Comparison of ENCODE assay signal across 8 cellular contexts in the genomic region with DNA sequence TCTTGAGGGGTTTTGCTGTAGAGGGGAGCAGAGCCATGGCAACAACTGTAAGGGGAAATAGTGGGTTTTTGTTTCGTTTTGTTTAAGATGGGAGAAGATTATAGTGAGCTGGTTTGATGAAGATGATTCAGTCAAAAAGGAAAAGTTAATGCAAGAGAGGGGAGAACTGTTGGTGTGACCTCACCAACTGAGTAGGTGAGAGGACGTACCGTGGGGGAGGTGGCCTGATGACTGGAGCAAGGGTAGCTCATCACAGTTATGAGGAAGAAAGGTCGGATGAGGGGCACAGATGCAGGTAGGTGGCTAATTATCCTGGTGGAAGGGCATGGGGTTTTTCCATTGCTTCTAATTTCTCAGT. TPM values are rescaled to one million over a fixed set of nuclear protein-coding genes. Genes with fewer than 3 reads are reported as not detected.
DNase-seq lines count a peak whose midpoint lies in the region; ATAC-seq and TF ChIP-seq lines count a peak whose summit lies in the region.

No MANE protein-coding gene starts in this region.

- H2BK5ac ChIP-seq in IMR-90 (ENCODE audit: low read depth, low read length, poor library complexity, severe bottlenecking) = no peak overlapping the region

- H4K20me1 ChIP-seq in IMR-90 (ENCODE audit: insufficient read depth, low read length) = 0 out of 2 replicates have a peak, but pooled peaks cover 9% of the 10 kb centered on the region

- no peaks in the 10 kb centered on the region for H3K9me3 Mint-ChIP-seq in activated T-helper 2 cell treated with anti-CD3 and anti-CD28 coated beads, Interferon-gamma antibody, Interleukin-2, Interleukin-4, amounts not matched to agents 10 μg/mL and 5 μg/mL and 100 μg/mL, durations not matched to agents 14 hours and 24 hours and 36 hours

- H3K14ac ChIP-seq in IMR-90 (replicated peaks; ENCODE audit: low read depth, low read length) = peak overlapping the region; percentile 31; the same call in 1 of the 2 replicates

- no peak overlapping the region for H3K4me3 Mint-ChIP-seq in activated T-helper 2 cell treated with anti-CD3 and anti-CD28 coated beads, Interferon-gamma antibody, Interleukin-2, Interleukin-4, amounts not matched to agents 10 μg/mL and 5 μg/mL and 100 μg/mL, durations not matched to agents 14 hours and 24 hours and 36 hours (ENCODE audit: low read depth)

- dilution Hi-C loops in IMR-90 (cut with HindIII; ENCODE audit: low sequenced_read_pairs, unreplicated experiment) = no loop called here

- H3K4me1 Mint-ChIP-seq in activated T-helper 2 cell treated with anti-CD3 and anti-CD28 coated beads, Interferon-gamma antibody, Interleukin-2, Interleukin-4, amounts not matched to agents 10 μg/mL and 5 μg/mL and 100 μg/mL, durations not matched to agents 14 hours and 24 hours and 36 hours (ENCODE audit: low read depth) = peaks cover 42% of the 10 kb centered on the region

- no peak overlapping the region for H4K91ac ChIP-seq in IMR-90 (ENCODE audit: insufficient read depth, low read depth, low read length)

- intact Hi-C loops in IMR-90 (cut with micrococcal nuclease) = no loop called here
- intact Hi-C loops in activated T-helper 2 cell treated with anti-CD3 and anti-CD28 coated beads, Interferon-gamma antibody, Interleukin-2, Interleukin-4, amounts not matched to agents 10 μg/mL and 5 μg/mL and 100 μg/mL, durations not matched to agents 14 hours and 24 hours and 36 hours (cut with micrococcal nuclease) = loop anchor here (10.0 kb wide), 2 partner anchors 183 to 543 kb away; a partner anchor contains a TSS
- intact Hi-C loops in psoas muscle (cut with DNase I) = no loop called here

- no peak for TF ChIP-seq POLR2A in IMR-90 (IDR thresholded peaks at IDR 0.05; ENCODE audit: low read depth, low read length)

- H3K36me3 ChIP-seq in IMR-90 (ENCODE audit: control insufficient read depth, insufficient read depth, low read length) (no peaks in the 10 kb centered on the region), psoas muscle (ENCODE audit: insufficient read depth in 1 of 2, low read depth in 1 of 2) (no peaks in the 10 kb centered on the region)

- no peak overlapping the region for H3K56ac ChIP-seq in IMR-90 (ENCODE audit: extremely low read depth, insufficient read depth, low read length)

- 100% methylated on average over 1 to 3 of the region's 4 CpGs for WGBS in IMR-90 (ENCODE audit: extremely low coverage in 2 of 2, insufficient read length in 1 of 2), 2 experiments
- 69 to 81% (median 81%) methylated on average over 4 of the region's 4 CpGs for WGBS in psoas muscle, 3 donors

- no peak overlapping the region for H3K27ac Mint-ChIP-seq in activated T-helper 2 cell treated with anti-CD3 and anti-CD28 coated beads, Interferon-gamma antibody, Interleukin-2, Interleukin-4, amounts not matched to agents 10 μg/mL and 5 μg/mL and 100 μg/mL, durations not matched to agents 14 hours and 24 hours and 36 hours

- H3K4me3 ChIP-seq in IMR-90 (ENCODE audit: insufficient read depth, low read depth, low read length) = no peak overlapping the region
- H3K4me3 ChIP-seq in psoas muscle = no peak overlapping the region

- H3K4me1 ChIP-seq in IMR-90 (ENCODE audit: control insufficient read depth, insufficient read depth, low read length) (peaks cover 11% of the 10 kb centered on the region), psoas muscle (peaks cover 70% of the 10 kb centered on the region)

- H4K8ac ChIP-seq in IMR-90 (ENCODE audit: low read depth in 2 of 2, low read length in 2 of 2) = peak overlapping the region in 1 of 2 experiments; percentile 50; a peak in 2 of 4 replicates

- CTCF ChIA-PET in IMR-90 (lab: Yijun Ruan, JAX) = no interaction called here

- TF ChIP-seq CTCF in IMR-90 (conservative IDR thresholded peaks at IDR 0.05; ENCODE audit: low read depth, low read length) (no peak), GM13977 (IDR thresholded peaks at IDR 0.05; ENCODE audit: extremely low read depth, insufficient read depth, missing control alignments) (no peak), psoas muscle (IDR thresholded peaks at IDR 0.05) (no peak)

- no TSS peak for BruUV-seq in IMR-90 (replicated peaks; lab: Mats Ljungman, UMichigan)

- no peak overlapping the region for H3K18ac ChIP-seq in IMR-90 (ENCODE audit: low read depth, low read length)

- no peak overlapping the region; the same call in 2 of the 3 replicates for H2BK15ac ChIP-seq in IMR-90 (ENCODE audit: low read depth, low read length)

- H3K27me3 ChIP-seq in IMR-90 (ENCODE audit: control insufficient read depth, insufficient read depth, low read length) = no peaks in the 10 kb centered on the region
- no peaks in the 10 kb centered on the region for H3K27me3 ChIP-seq in psoas muscle (ENCODE audit: insufficient read depth in 3 of 3, low read length in 2 of 3)

- H3K79me1 ChIP-seq in IMR-90 (ENCODE audit: low read depth in 1 of 2, low read length in 2 of 2) = peaks cover 31 to 79% of the 10 kb centered on the region in 2 experiments

- in situ Hi-C loops in IMR-90 (cut with MboI; ENCODE audit: low sequenced_read_pairs) = no loop called here
- in situ Hi-C loops in GM13977 (cut with MboI; ENCODE audit: low pct_unique_long_range_greater_than_20kb, low sequenced_read_pairs, unreplicated experiment) = no loop called here
- in situ Hi-C loops in KBM-7 (cut with MboI; ENCODE audit: low pct_unique_long_range_greater_than_20kb, low sequenced_read_pairs) = no loop called here

- no peak overlapping the region for H3K9ac ChIP-seq in IMR-90 (ENCODE audit: low read depth, low read length)

- DNase-seq in IMR-90 (peak; percentile 22), GM13977 (ENCODE audit: low spot score) (no peak), psoas muscle (no peak), foreskin melanocyte (no peak), KBM-7 (no peak)
- DNase-seq in activated T-helper 2 cell treated with anti-CD3 and anti-CD28 coated beads, Interferon-gamma antibody, Interleukin-2, Interleukin-4, amounts not matched to agents 10 μg/mL and 5 μg/mL and 100 μg/mL, durations not matched to agents 14 hours and 24 hours and 36 hours (ENCODE audit: low spot score) = peak; percentile 15
- peak; percentile 75 for DNase-seq in stimulated activated CD4-positive, alpha-beta T cell treated with anti-CD3 and anti-CD28 coated beads, Interleukin-4, amount 100 ng/mL, for 24 hours

- H2AK9ac ChIP-seq in IMR-90 (replicated peaks; ENCODE audit: low read depth, low read length, poor library complexity) = no peak overlapping the region

- no peak overlapping the region for H3K23ac ChIP-seq in IMR-90 (ENCODE audit: low read depth, low read length)

- no peaks in the 10 kb centered on the region for H3K36me3 Mint-ChIP-seq in activated T-helper 2 cell treated with anti-CD3 and anti-CD28 coated beads, Interferon-gamma antibody, Interleukin-2, Interleukin-4, amounts not matched to agents 10 μg/mL and 5 μg/mL and 100 μg/mL, durations not matched to agents 14 hours and 24 hours and 36 hours (ENCODE audit: low read depth)

- peaks cover 26% of the 10 kb centered on the region for H3K9me1 ChIP-seq in IMR-90 (ENCODE audit: insufficient read depth, low read length)

- H2BK120ac ChIP-seq in IMR-90 (ENCODE audit: low read depth, low read length) = no peak overlapping the region

- H3K4me2 ChIP-seq in IMR-90 (ENCODE audit: low read depth, low read length) = no peak overlapping the region

- H3K27me3 Mint-ChIP-seq in activated T-helper 2 cell treated with anti-CD3 and anti-CD28 coated beads, Interferon-gamma antibody, Interleukin-2, Interleukin-4, amounts not matched to agents 10 μg/mL and 5 μg/mL and 100 μg/mL, durations not matched to agents 14 hours and 24 hours and 36 hours (ENCODE audit: low read depth) = peaks cover 43% of the 10 kb centered on the region

- no peak overlapping the region for H4K5ac ChIP-seq in IMR-90 (ENCODE audit: low read depth, low read length)

- H3K4ac ChIP-seq in IMR-90 (ENCODE audit: low read depth, low read length) = peak overlapping the region; percentile 46; the same call in 1 of the 2 replicates

- POLR2A ChIA-PET in IMR-90 (lab: Charles Lee; ENCODE audit: unreplicated experiment) = no interaction called here

- ATAC-seq in GM21515 (IDR thresholded peaks at IDR 0.05; ENCODE audit: unreplicated experiment) = peak; percentile 15
- no peak for ATAC-seq in IMR-90 (ENCODE audit: low read depth)
- ATAC-seq in psoas muscle = no peak

- no peak for TF ChIP-seq RAD21 in IMR-90 (IDR thresholded peaks at IDR 0.05; ENCODE audit: low read length)

- H3K9me3 ChIP-seq in IMR-90 (ENCODE audit: control insufficient read depth, insufficient read depth, low read length) (no peaks in the 10 kb centered on the region), psoas muscle (no peaks in the 10 kb centered on the region)

- H2BK20ac ChIP-seq in IMR-90 (ENCODE audit: low read depth, low read length) = no peak overlapping the region

- H2AK5ac ChIP-seq in IMR-90 (ENCODE audit: low read depth, low read length) = peak overlapping the region; percentile 89

- H2AFZ ChIP-seq in IMR-90 (replicated peaks; ENCODE audit: low read length, poor library complexity) = no peak overlapping the region

- no peak overlapping the region for H3K27ac ChIP-seq in IMR-90 (ENCODE audit: insufficient read depth, low read length)
- no peak overlapping the region for H3K27ac ChIP-seq in psoas muscle

TF ChIP-seq in IMR-90, 13 proteins besides CTCF, POLR2A, EP300 and RAD21 (continues in another document):
- TF ChIP-seq RFX5 (IDR thresholded peaks at IDR 0.05; ENCODE audit: low read depth, low read length) = no peak
- no peak for TF ChIP-seq CEBPB (IDR thresholded peaks at IDR 0.05; ENCODE audit: low read depth, low read length)
- TF ChIP-seq SMC3 (IDR thresholded peaks at IDR 0.05; ENCODE audit: low read depth, low read length) = no peak
- no peak for TF ChIP-seq NFE2L2 (IDR thresholded peaks at IDR 0.05; ENCODE audit: low read depth, low read length)
- no peak for TF ChIP-seq MAFK (IDR thresholded peaks at IDR 0.05; ENCODE audit: low read depth, low read length)
- TF ChIP-seq, protein P1, sequence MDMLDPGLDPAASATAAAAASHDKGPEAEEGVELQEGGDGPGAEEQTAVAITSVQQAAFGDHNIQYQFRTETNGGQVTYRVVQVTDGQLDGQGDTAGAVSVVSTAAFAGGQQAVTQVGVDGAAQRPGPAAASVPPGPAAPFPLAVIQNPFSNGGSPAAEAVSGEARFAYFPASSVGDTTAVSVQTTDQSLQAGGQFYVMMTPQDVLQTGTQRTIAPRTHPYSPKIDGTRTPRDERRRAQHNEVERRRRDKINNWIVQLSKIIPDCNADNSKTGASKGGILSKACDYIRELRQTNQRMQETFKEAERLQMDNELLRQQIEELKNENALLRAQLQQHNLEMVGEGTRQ (IDR thresholded peaks at IDR 0.05; ENCODE audit: low read depth, low read length) = no peak
- no peak for TF ChIP-seq MAZ (IDR thresholded peaks at IDR 0.05; ENCODE audit: borderline replicate concordance, low read depth, low read length)

RNA-seq across cellular contexts. Expression of a gene that starts 10.7 kb away (rescaled TPM):
- 43.9 and 88.3 TPM in 2 replicates for total RNA-seq in IMR-90 (2012; rRNA removed)
- polyA plus RNA-seq in IMR-90 (2012; rRNA removed) = 10.7 and 12.5 TPM in 2 replicates
- polyA plus RNA-seq in IMR-90 (2012; cell fraction: cytosol; rRNA removed) = 2.7 and 5.4 TPM in 2 replicates
- 3.5 and 9.3 TPM in 2 replicates for polyA plus RNA-seq in IMR-90 (2012; cell fraction: nucleus; rRNA removed; ENCODE audit: low replicate concordance)
- total RNA-seq in activated T-helper 2 cell treated with anti-CD3 and anti-CD28 coated beads, Interferon-gamma antibody, Interleukin-2, Interleukin-4, amounts not matched to agents 10 μg/mL and 5 μg/mL and 100 μg/mL, durations not matched to agents 14 hours and 24 hours and 36 hours = 0.11 and 0.25 TPM in 2 replicates
- total RNA-seq in psoas muscle = 10 to 100 TPM; 25.9 to 46.5 (median 43.8) TPM
- polyA plus RNA-seq in psoas muscle = 10 to 100 TPM; 16.4 to 22.3 (median 20.9) TPM

Comparison
In these comparisons a context has a peak if more than half of its experiments do, and no peak if none do; other contexts are left out.
1. DNase-seq: peak in IMR-90 (single experiment), activated T-helper 2 cell treated with anti-CD3 and anti-CD28 coated beads, Interferon-gamma antibody, Interleukin-2, Interleukin-4, amounts not matched to agents 10 μg/mL and 5 μg/mL and 100 μg/mL, durations not matched to agents 14 hours and 24 hours and 36 hours (single experiment) and stimulated activated CD4-positive, alpha-beta T cell treated with anti-CD3 and anti-CD28 coated beads, Interleukin-4, amount 100 ng/mL, for 24 hours (single experiment); none in GM13977 (single experiment), psoas muscle (0 of 2), foreskin melanocyte (single experiment) and KBM-7 (single experiment).
2. RNA of a gene that starts 10.7 kb away (total RNA-seq): 25.9 to 46.5 TPM in psoas muscle and 43.9 to 88.3 TPM in IMR-90; 0.11 to 0.25 TPM in activated T-helper 2 cell treated with anti-CD3 and anti-CD28 coated beads, Interferon-gamma antibody, Interleukin-2, Interleukin-4, amounts not matched to agents 10 μg/mL and 5 μg/mL and 100 μg/mL, durations not matched to agents 14 hours and 24 hours and 36 hours; every median in the first group is over 10 times any median in the second.